Comparison of ENCODE assay signal across 9 cellular contexts in genomic region chr19:3324405-3324856, GRCh38. TPM values are rescaled to one million over a fixed set of nuclear protein-coding genes. Genes with fewer than 3 reads are reported as not detected.
DNase-seq lines count a peak whose midpoint lies in the region; ATAC-seq and TF ChIP-seq lines count a peak whose summit lies in the region.
"Had no signal": no experiment of that assay in that cellular context is flagged by ENCODE, and none has a peak within 500 bp of the region (broad histone marks: within the 10 kb centered on the region; RNA-seq: fewer than 3 reads in every experiment).

No MANE protein-coding gene starts in this region.

- no peaks in the 10 kb centered on the region for H3K4me1 Mint-ChIP-seq in progenitor cell of endocrine pancreas (ENCODE audit: low read depth)

- intact Hi-C loops in esophagus muscularis mucosa (cut with DNase I) = no loop called here

- no peak for ATAC-seq in GM21737 (IDR thresholded peaks at IDR 0.05; ENCODE audit: unreplicated experiment)
- ATAC-seq in HG03432 (IDR thresholded peaks at IDR 0.05; ENCODE audit: unreplicated experiment) = no peak
- no peak for ATAC-seq in GM21515 (IDR thresholded peaks at IDR 0.05; ENCODE audit: unreplicated experiment)

- no peak overlapping the region for H3K4me2 ChIP-seq in DOHH2 (ENCODE audit: low read length)

- H3K27ac Mint-ChIP-seq in progenitor cell of endocrine pancreas = no peak overlapping the region
- H3K27ac Mint-ChIP-seq: IgD-negative memory B cell had no signal

- TF ChIP-seq EP300 in esophagus muscularis mucosa (IDR thresholded peaks at IDR 0.05) = no peak

- WGBS in esophagus muscularis mucosa = 49% methylated on average over 5 of the region's 5 CpGs

- H3K4me3 Mint-ChIP-seq in progenitor cell of endocrine pancreas (ENCODE audit: low read depth) = no peak overlapping the region

- no peaks in the 10 kb centered on the region for H3F3A ChIP-seq in DOHH2 (ENCODE audit: control insufficient read depth, insufficient read depth)

- H3K4me3 ChIP-seq in DOHH2 (ENCODE audit: low read length) = no peak overlapping the region
- H3K4me3 ChIP-seq in esophagus muscularis mucosa = no peak overlapping the region

- H3K36me3 ChIP-seq in DOHH2 (ENCODE audit: control insufficient read depth, low read length) (no peaks in the 10 kb centered on the region), esophagus muscularis mucosa (no peaks in the 10 kb centered on the region)

- H3K9me3 ChIP-seq in DOHH2 (ENCODE audit: control insufficient read depth, insufficient read depth, low read length) (no peaks in the 10 kb centered on the region), esophagus muscularis mucosa (no peaks in the 10 kb centered on the region)

- H3K79me2 ChIP-seq in DOHH2 (ENCODE audit: control insufficient read depth, low read length) = no peaks in the 10 kb centered on the region

- TF ChIP-seq CTCF in DOHH2 (IDR thresholded peaks at IDR 0.05; ENCODE audit: low read depth, low read length, poor library complexity, severe bottlenecking) = peak; percentile 95
- peak; percentile 63 to 78 (median 73) for TF ChIP-seq CTCF in esophagus muscularis mucosa (IDR thresholded peaks at IDR 0.05)
- TF ChIP-seq CTCF in progenitor cell of endocrine pancreas (IDR thresholded peaks at IDR 0.05; ENCODE audit: unreplicated experiment) = peak; percentile 69

- no peaks in the 10 kb centered on the region for H3K9me2 ChIP-seq in DOHH2 (replicated peaks; ENCODE audit: control insufficient read depth, low read length)

- H3K27me3 ChIP-seq in DOHH2 (ENCODE audit: control insufficient read depth, low read length) = no peaks in the 10 kb centered on the region
- peaks cover 0 to 22% (median 0%) of the 10 kb centered on the region in 4 donors for H3K27me3 ChIP-seq in esophagus muscularis mucosa

- no peaks in the 10 kb centered on the region for H4K20me1 ChIP-seq in DOHH2 (ENCODE audit: control insufficient read depth, insufficient read depth, low read depth, low read length)

- no peak overlapping the region for H3K27ac ChIP-seq in DOHH2 (ENCODE audit: low read depth, low read length)
- no peak overlapping the region for H3K27ac ChIP-seq in esophagus muscularis mucosa (replicated peaks in 1 of 4)

- H3K4me1 ChIP-seq in DOHH2 (ENCODE audit: control insufficient read depth, low read length) = no peaks in the 10 kb centered on the region
- H3K4me1 ChIP-seq in esophagus muscularis mucosa = peaks cover 0 to 15% (median 5%) of the 10 kb centered on the region in 4 donors

- no peak for TF ChIP-seq POLR2A in esophagus muscularis mucosa (IDR thresholded peaks at IDR 0.05; ENCODE audit: low read depth)

- no peaks in the 10 kb centered on the region for H3K36me3 Mint-ChIP-seq in progenitor cell of endocrine pancreas (ENCODE audit: insufficient read depth)
- H3K36me3 Mint-ChIP-seq: IgD-negative memory B cell had no signal

- DNase-seq in MV-4-11 (lab: John Stamatoyannopoulos, UW) (peak; percentile 41), esophagus muscularis mucosa (ENCODE audit: extremely low spot score) (no peak), progenitor cell of endocrine pancreas (ENCODE audit: low spot score, unreplicated experiment) (peak; percentile 57)
- DNase-seq in activated CD8-positive, alpha-beta memory T cell treated with anti-CD3 and anti-CD28 coated beads, Interleukin-2, amount 50 U/mL, for 1 hour (ENCODE audit: extremely low read depth) = peak; percentile 16

- H3K9me3 Mint-ChIP-seq in progenitor cell of endocrine pancreas (ENCODE audit: low read depth) = no peaks in the 10 kb centered on the region
- H3K9me3 Mint-ChIP-seq: IgD-negative memory B cell had no signal

- H3K27me3 Mint-ChIP-seq in progenitor cell of endocrine pancreas = peaks cover 44% of the 10 kb centered on the region

RNA-seq across cellular contexts. Expression of gene NFIC, which starts 42.0 kb away (rescaled TPM):
- total RNA-seq in esophagus muscularis mucosa (100 to 1,000 TPM; 165 to 297 (median 211) TPM), progenitor cell of endocrine pancreas (4.5 and 6.8 TPM in 2 replicates)

Comparison
In these comparisons a context has a peak if more than half of its experiments do, and no peak if none do; other contexts are left out.
1. RNA of gene NFIC, which starts 42.0 kb away (total RNA-seq): 165 to 297 TPM in esophagus muscularis mucosa; 4.5 to 6.8 TPM in progenitor cell of endocrine pancreas; every median in the first group is over 10 times any median in the second.
2. Peak in every context shown above with its lines, with median percentiles within 50 percentile points of each other: CTCF ChIP-seq.